In genomic region chr17:21043296-21044232, GRCh38 we compare ENCODE assay signal across 8 cellular contexts. TPM values are rescaled to one million over a fixed set of nuclear protein-coding genes. Genes with fewer than 3 reads are reported as not detected.
DNase-seq lines count a peak whose midpoint lies in the region; ATAC-seq and TF ChIP-seq lines count a peak whose summit lies in the region.

No MANE protein-coding gene starts in this region.

- POLR2A ChIA-PET in activated CD8-positive, alpha-beta T cell treated with anti-CD3 and anti-CD28 coated beads, Interleukin-2, amount 10 ng/mL, durations not matched to agents 7 days and 5 days (lab: Charles Lee): interaction anchor here (0.6 to 2.6 kb wide), 22 partner anchors 9 to 243 kb away, joined by 3 to 39 read pairs (median 4); partner anchors contain the start of genes DHRS7B and TMEM11

- ATAC-seq in CD4-positive, CD25-positive, alpha-beta regulatory T cell (ENCODE audit: low read depth in 2 of 2): peak; percentile 86 to 87
- ATAC-seq in GM19328 (IDR thresholded peaks at IDR 0.05; ENCODE audit: unreplicated experiment): peak; percentile 86
- ATAC-seq in HG03469 (IDR thresholded peaks at IDR 0.05; ENCODE audit: unreplicated experiment): peak; percentile 81
- peak; percentile 85 for ATAC-seq in activated CD8-positive, alpha-beta T cell treated with anti-CD3 and anti-CD28 coated beads, Interleukin-2, amount 10 ng/mL, durations not matched to agents 7 days and 5 days

- peaks cover 14 to 39% (median 25%) of the 10 kb centered on the region in 4 donors for H3K4me1 Mint-ChIP-seq in CD4-positive, CD25-positive, alpha-beta regulatory T cell
- peaks cover 29% of the 10 kb centered on the region for H3K4me1 Mint-ChIP-seq in activated CD8-positive, alpha-beta T cell treated with anti-CD3 and anti-CD28 coated beads, Interleukin-2, amount 10 ng/mL, durations not matched to agents 7 days and 5 days (ENCODE audit: low read depth)
- peaks cover 15% of the 10 kb centered on the region for H3K4me1 Mint-ChIP-seq in endodermal cell

- no peaks in the 10 kb centered on the region for H3K9me3 Mint-ChIP-seq in CD4-positive, CD25-positive, alpha-beta regulatory T cell
- no peaks in the 10 kb centered on the region for H3K9me3 Mint-ChIP-seq in activated CD8-positive, alpha-beta T cell treated with anti-CD3 and anti-CD28 coated beads, Interleukin-2, amount 10 ng/mL, durations not matched to agents 7 days and 5 days (ENCODE audit: insufficient read depth)
- H3K9me3 Mint-ChIP-seq in endodermal cell: no peaks in the 10 kb centered on the region

- peak; percentile 95 to 99 (median 95) for DNase-seq in CD4-positive, CD25-positive, alpha-beta regulatory T cell
- DNase-seq in NCI-H748 treated with DMSO at 0.1 percent for 48 hours (lab: John Stamatoyannopoulos, UW) (peak; percentile 99), endodermal cell (peak; percentile 79), mucosa of gallbladder (ENCODE audit: low spot score) (peak; percentile 98)
- peak; percentile 98 for DNase-seq in activated CD8-positive, alpha-beta T cell treated with anti-CD3 and anti-CD28 coated beads, Interleukin-2, amount 10 ng/mL, durations not matched to agents 7 days and 5 days
- DNase-seq in stimulated activated CD8-positive, alpha-beta memory T cell treated with anti-CD3 and anti-CD28 coated beads, Interleukin-4, amount 100 ng/mL, for 48 hours: peak; percentile 97

- H3K4me1 ChIP-seq in CD4-positive, CD25-positive, alpha-beta regulatory T cell (ENCODE audit: control insufficient read depth, insufficient read depth, low read length, poor library complexity, severe bottlenecking): peaks cover 29% of the 10 kb centered on the region
- peaks cover 11% of the 10 kb centered on the region for H3K4me1 ChIP-seq in endodermal cell (ENCODE audit: control insufficient read depth, insufficient read depth, low read length)

- H3K36me3 Mint-ChIP-seq in CD4-positive, CD25-positive, alpha-beta regulatory T cell: no peaks in the 10 kb centered on the region
- H3K36me3 Mint-ChIP-seq in activated CD8-positive, alpha-beta T cell treated with anti-CD3 and anti-CD28 coated beads, Interleukin-2, amount 10 ng/mL, durations not matched to agents 7 days and 5 days (ENCODE audit: low read depth): peaks cover 11% of the 10 kb centered on the region
- H3K36me3 Mint-ChIP-seq in endodermal cell (ENCODE audit: low read depth): peaks cover 8% of the 10 kb centered on the region

- peak; percentile 90 for TF ChIP-seq CTCF in endodermal cell (conservative IDR thresholded peaks at IDR 0.05)

- H3K4me3 ChIP-seq in CD4-positive, CD25-positive, alpha-beta regulatory T cell (ENCODE audit: low read depth, low read length): peak overlapping the region; percentile 75
- peak overlapping the region; percentile 76 for H3K4me3 ChIP-seq in endodermal cell (ENCODE audit: low read length)

- CTCF ChIA-PET in activated CD8-positive, alpha-beta T cell treated with anti-CD3 and anti-CD28 coated beads, Interleukin-2, amount 10 ng/mL, durations not matched to agents 7 days and 5 days (lab: Charles Lee): interaction anchor here (0.6 to 2.7 kb wide), 33 partner anchors 9 to 236 kb away, joined by 3 to 50 read pairs (median 4); partner anchors contain the start of gene NATD1

- peak overlapping the region; percentile 83 for H3K9ac ChIP-seq in endodermal cell (ENCODE audit: extremely low read depth, low read length, poor library complexity, severe bottlenecking)

- WGBS in endodermal cell (ENCODE audit: insufficient coverage in 1 of 2, insufficient read length in 1 of 2), 2 experiments: 3% methylated on average over 19 to 44 of the region's 50 CpGs

- H3K4me3 Mint-ChIP-seq in CD4-positive, CD25-positive, alpha-beta regulatory T cell: peak overlapping the region; percentile 85 to 95 (median 90)
- peak overlapping the region; percentile 76 for H3K4me3 Mint-ChIP-seq in activated CD8-positive, alpha-beta T cell treated with anti-CD3 and anti-CD28 coated beads, Interleukin-2, amount 10 ng/mL, durations not matched to agents 7 days and 5 days
- peak overlapping the region; percentile 95 for H3K4me3 Mint-ChIP-seq in endodermal cell

- peak overlapping the region; percentile 95 to 96 (median 96) for H3K27ac Mint-ChIP-seq in CD4-positive, CD25-positive, alpha-beta regulatory T cell
- peak overlapping the region; percentile 89 for H3K27ac Mint-ChIP-seq in activated CD8-positive, alpha-beta T cell treated with anti-CD3 and anti-CD28 coated beads, Interleukin-2, amount 10 ng/mL, durations not matched to agents 7 days and 5 days
- peak overlapping the region; percentile 93 for H3K27ac Mint-ChIP-seq in endodermal cell

- peak overlapping the region; percentile 97 for H3K27ac ChIP-seq in CD4-positive, CD25-positive, alpha-beta regulatory T cell (ENCODE audit: insufficient read depth, low read length, poor library complexity, severe bottlenecking)
- H3K27ac ChIP-seq in endodermal cell (ENCODE audit: low read depth, low read length): peak overlapping the region; percentile 99

- no peaks in the 10 kb centered on the region for H3K27me3 Mint-ChIP-seq in CD4-positive, CD25-positive, alpha-beta regulatory T cell
- peaks cover 2% of the 10 kb centered on the region for H3K27me3 Mint-ChIP-seq in activated CD8-positive, alpha-beta T cell treated with anti-CD3 and anti-CD28 coated beads, Interleukin-2, amount 10 ng/mL, durations not matched to agents 7 days and 5 days (ENCODE audit: low read depth)
- no peaks in the 10 kb centered on the region for H3K27me3 Mint-ChIP-seq in endodermal cell (ENCODE audit: insufficient read depth)

- no peaks in the 10 kb centered on the region for H3K9me3 ChIP-seq in CD4-positive, CD25-positive, alpha-beta regulatory T cell (ENCODE audit: control insufficient read depth in 2 of 2, low read length in 2 of 2)
- no peaks in the 10 kb centered on the region for H3K9me3 ChIP-seq in endodermal cell (ENCODE audit: control insufficient read depth, low read length)

- no peaks in the 10 kb centered on the region for H3K36me3 ChIP-seq in CD4-positive, CD25-positive, alpha-beta regulatory T cell (ENCODE audit: control insufficient read depth, insufficient read depth, low read length)
- peaks cover 11% of the 10 kb centered on the region for H3K36me3 ChIP-seq in endodermal cell (ENCODE audit: control insufficient read depth, insufficient read depth, low read length)

- H3K27me3 ChIP-seq in CD4-positive, CD25-positive, alpha-beta regulatory T cell (ENCODE audit: control insufficient read depth, insufficient read depth, low read length): no peaks in the 10 kb centered on the region
- no peaks in the 10 kb centered on the region for H3K27me3 ChIP-seq in endodermal cell (ENCODE audit: control insufficient read depth, insufficient read depth, low read length, poor library complexity, severe bottlenecking)

RNA-seq across cellular contexts. Expression of gene USP22, which starts 0.8 kb away (rescaled TPM):
- 152 TPM for total RNA-seq in CD4-positive, CD25-positive, alpha-beta regulatory T cell
- 10 to 100 TPM; 32.1 to 39.8 (median 37.9) TPM for polyA plus RNA-seq in CD4-positive, CD25-positive, alpha-beta regulatory T cell
- 100 to 1,000 TPM; 138 to 148 TPM for total RNA-seq in activated CD8-positive, alpha-beta T cell treated with anti-CD3 and anti-CD28 coated beads, Interleukin-2, amount 10 ng/mL, durations not matched to agents 7 days and 5 days
- 100 to 1,000 TPM; 379 to 396 TPM for total RNA-seq in endodermal cell
- 222 TPM for polyA plus RNA-seq in endodermal cell (2013, experiment 1 of 2)
- polyA plus RNA-seq in endodermal cell (2013, experiment 2 of 2): 219 TPM
- 196 TPM for total RNA-seq in mucosa of gallbladder

Comparison
In these comparisons a context has a peak if more than half of its experiments do, and no peak if none do; other contexts are left out.
1. Peak in every context shown above with its lines: DNase-seq, ATAC-seq, H3K4me3 ChIP-seq and H3K27ac ChIP-seq.